Comparison of ENCODE assay signal across 1 cellular context in genomic region chr19:39342647-39343305, GRCh38.
A peak's percentile ranks its signal among the peaks of the same experiment; 100 is the strongest.
TF ChIP-seq lines count a peak whose summit lies in the region.

No MANE protein-coding gene starts in this region.

TF ChIP-seq in H1, 55 proteins besides CTCF, POLR2A, EP300 and RAD21:
- peak; percentile 14; the same call in 1 of the 2 replicates for TF ChIP-seq PHF8 (conservative IDR thresholded peaks at IDR 0.05; ENCODE audit: low read depth, low read length)
- no peak for TF ChIP-seq RXRA (IDR thresholded peaks at IDR 0.05; ENCODE audit: insufficient read depth, low read depth, low read length)
TF ChIP-seq in H1: peak in this region for 1.
